In the genomic region with DNA sequence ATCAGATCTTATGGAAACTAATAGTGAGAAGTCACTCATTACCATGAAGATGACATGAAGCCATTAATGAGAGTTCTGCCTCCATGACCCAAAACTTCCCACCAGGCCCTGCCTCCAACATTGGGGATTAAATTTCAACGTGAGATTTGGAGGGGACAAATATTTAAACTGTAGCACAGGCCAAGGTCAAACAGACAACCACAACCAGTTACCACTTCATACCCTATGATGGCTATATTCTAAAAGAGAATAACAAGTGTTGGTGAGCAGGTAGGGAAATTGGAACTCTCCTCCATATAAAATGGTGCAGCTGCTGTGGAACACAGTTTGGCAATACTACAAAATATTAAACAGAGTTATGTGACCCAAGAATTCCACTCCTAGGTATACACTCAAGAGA, we compare ENCODE assay signal across 7 cellular contexts.
"Had no signal": no experiment of that assay in that cellular context is flagged by ENCODE, and none has a peak within 500 bp of the region (broad histone marks: within the 10 kb centered on the region; RNA-seq: fewer than 3 reads in every experiment).

No MANE protein-coding gene starts in this region.

- H3K4me3 ChIP-seq: GM12878 had no signal

- ATAC-seq: GM12878 had no signal

- DNase-seq: GDM1, GF-D8 had no signal

- FAIRE-seq: G401.6, GM12891, GM18507, GM19239 had no signal
